8 cellular contexts compared by ENCODE assay signal in genomic region chr1:226736908-226737818, GRCh38. TPM values are rescaled to one million over a fixed set of nuclear protein-coding genes. Genes with fewer than 3 reads are reported as not detected.
DNase-seq lines count a peak whose midpoint lies in the region; ATAC-seq and TF ChIP-seq lines count a peak whose summit lies in the region.

No MANE protein-coding gene starts in this region.

- peak; percentile 37 for ATAC-seq in GM21381 (IDR thresholded peaks at IDR 0.05; ENCODE audit: unreplicated experiment)

- H3K4me3 ChIP-seq in esophagus squamous epithelium, result peak overlapping the region; percentile 68 to 93 (median 84)
- peak overlapping the region; percentile 61 to 92 for H3K4me3 ChIP-seq in muscle layer of colon (ENCODE audit: low read depth in 1 of 2, low read length in 2 of 2)
- peak overlapping the region; percentile 66 to 96 (median 82) for H3K4me3 ChIP-seq in transverse colon

- 10 to 78% methylated on average over 9 to 24 of the region's 89 CpGs for WGBS in esophagus squamous epithelium, 2 donors
- 20% methylated on average over 56 of the region's 89 CpGs; no CpG with 5 or more reads in 1 of the 2 donors for WGBS in transverse colon (ENCODE audit: low coverage in 1 of 2), 2 donors

- DNase-seq in DMS153 (lab: John Stamatoyannopoulos, UW) (peak; percentile 47), NAMALWA (ENCODE audit: low spot score) (peak; percentile 69), esophagus squamous epithelium (lab: John Stamatoyannopoulos, UW) (no peak), transverse colon (peak; percentile 39), GOT3 (lab: John Stamatoyannopoulos, UW) (no peak)
- DNase-seq in activated T-cell treated with anti-CD3 and anti-CD28 coated beads, Interleukin-2, amount 50 U/mL, for 1 hour, result peak; percentile 66

- intact Hi-C loops in esophagus squamous epithelium (cut with DNase I), result loop anchor here (5.0 to 10.0 kb wide), 2 partner anchors 80 to 92 kb away; no protein-coding TSS in a partner anchor
- intact Hi-C loops in transverse colon (cut with DNase I; ENCODE audit: low total_unique reads), result loop anchor here (2.0 to 5.0 kb wide), 2 partner anchors 45 to 90 kb away; no protein-coding TSS in a partner anchor

- H3K27ac ChIP-seq in esophagus squamous epithelium, result peak overlapping the region; percentile 86 to 96 (median 92)
- peak overlapping the region; percentile 98 for H3K27ac ChIP-seq in muscle layer of colon (ENCODE audit: low read depth, low read length)
- peak overlapping the region; percentile 90 to 97 (median 94) for H3K27ac ChIP-seq in transverse colon

- no peaks in the 10 kb centered on the region for H3K9me3 ChIP-seq in esophagus squamous epithelium
- H3K9me3 ChIP-seq in muscle layer of colon (ENCODE audit: low read length), result no peaks in the 10 kb centered on the region
- no peaks in the 10 kb centered on the region for H3K9me3 ChIP-seq in transverse colon

- TF ChIP-seq EP300 in transverse colon (IDR thresholded peaks at IDR 0.05; ENCODE audit: low read depth), result no peak

- no peaks in the 10 kb centered on the region for H3K27me3 ChIP-seq in esophagus squamous epithelium
- no peaks in the 10 kb centered on the region for H3K27me3 ChIP-seq in muscle layer of colon (ENCODE audit: control insufficient read depth in 1 of 2, insufficient read depth in 2 of 2, low read length in 2 of 2)
- no peaks in the 10 kb centered on the region for H3K27me3 ChIP-seq in transverse colon

- H3K9ac ChIP-seq in muscle layer of colon (ENCODE audit: low read length), result peak overlapping the region; percentile 99

- in situ Hi-C loops in transverse colon (cut with MboI; ENCODE audit: low pct_ligation_motif_present in 1 of 4, low pct_unique_long_range_greater_than_20kb in 1 of 4, low sequenced_read_pairs in 3 of 4), result loop anchor here in 1 of 4 donors (10.0 kb wide), 1 partner anchor 88 kb away; no protein-coding TSS in a partner anchor

- TF ChIP-seq POLR2A in esophagus squamous epithelium (IDR thresholded peaks at IDR 0.05) (peak in 1 of 4 donors; percentile 36), transverse colon (IDR thresholded peaks at IDR 0.05) (no peak)

- H3K4me1 ChIP-seq in esophagus squamous epithelium (peaks cover 24 to 63% (median 45%) of the 10 kb centered on the region in 3 donors), muscle layer of colon (ENCODE audit: insufficient read depth, low read length) (peaks cover 50% of the 10 kb centered on the region), transverse colon (peaks cover 10 to 51% (median 32%) of the 10 kb centered on the region in 4 donors)

- TF ChIP-seq CTCF in esophagus squamous epithelium (IDR thresholded peaks at IDR 0.05), result peak in 1 of 6 experiments; percentile 9
- peak in 1 of 5 experiments; percentile 7 for TF ChIP-seq CTCF in transverse colon (IDR thresholded peaks at IDR 0.05)

- H3K36me3 ChIP-seq in esophagus squamous epithelium (peaks cover 0 to 23% (median 10%) of the 10 kb centered on the region in 3 donors), muscle layer of colon (ENCODE audit: insufficient read depth, low read length) (peaks cover 26% of the 10 kb centered on the region), transverse colon (no peaks in the 10 kb centered on the region)

RNA-seq across cellular contexts. Expression of gene ITPKB, which starts 1.9 kb away (rescaled TPM):
- 10 to 100 TPM; 10.7 to 22.3 (median 15.9) TPM for total RNA-seq in esophagus squamous epithelium
- total RNA-seq in transverse colon, result 10 to 100 TPM; 14.3 to 57.6 (median 23.7) TPM

Comparison
In these comparisons a context has a peak if more than half of its experiments do, and no peak if none do; other contexts are left out.
1. DNase-seq: peak in DMS153 (single experiment), NAMALWA (single experiment), activated T-cell treated with anti-CD3 and anti-CD28 coated beads, Interleukin-2, amount 50 U/mL, for 1 hour (single experiment) and transverse colon (single experiment); none in esophagus squamous epithelium (single experiment) and GOT3 (single experiment).
2. Peak in every context shown above with its lines, with median percentiles within 50 percentile points of each other: H3K27ac ChIP-seq and H3K4me3 ChIP-seq.